In genomic region chr14:71130491-71131179, GRCh38 we compare ENCODE assay signal across 8 cellular contexts.
A peak's percentile ranks its signal among the peaks of the same experiment; 100 is the strongest.
DNase-seq lines count a peak whose midpoint lies in the region; ATAC-seq and TF ChIP-seq lines count a peak whose summit lies in the region.

No MANE protein-coding gene starts in this region.

- TF ChIP-seq POLR2A in esophagus squamous epithelium (IDR thresholded peaks at IDR 0.05), result no peak

- H3K9me3 ChIP-seq in SJSA1 (replicated peaks), result no peaks in the 10 kb centered on the region
- H3K9me3 ChIP-seq in skeletal muscle satellite cell (replicated peaks; ENCODE audit: low read length), result no peaks in the 10 kb centered on the region
- H3K9me3 ChIP-seq in esophagus squamous epithelium, result no peaks in the 10 kb centered on the region

- DNase-seq in activated CD4-positive, CD25-positive, alpha-beta regulatory T cell (lab: John Stamatoyannopoulos, UW), result no peak
- DNase-seq in SJSA1 (ENCODE audit: low read depth in 1 of 2, low spot score in 2 of 2), result peak; percentile 67 to 78
- no peak for DNase-seq in epithelial cell of prostate (ENCODE audit: low read depth, low spot score)
- DNase-seq in NCI-H2081 (lab: John Stamatoyannopoulos, UW), result no peak
- DNase-seq in esophagus squamous epithelium (lab: John Stamatoyannopoulos, UW), result no peak
- no peak for DNase-seq in NCI-H2081 treated with DMSO at 0.1 percent for 48 hours (lab: John Stamatoyannopoulos, UW)

- peak; percentile 17 to 27 for ATAC-seq in activated CD4-positive, CD25-positive, alpha-beta regulatory T cell treated with anti-CD3 and anti-CD28 coated beads, Interleukin-2, amount 50 U/mL, for 24 hours

- no peaks in the 10 kb centered on the region for H3K36me3 ChIP-seq in SJSA1
- no peaks in the 10 kb centered on the region for H3K36me3 ChIP-seq in skeletal muscle satellite cell (ENCODE audit: insufficient read depth, low read length)
- no peaks in the 10 kb centered on the region for H3K36me3 ChIP-seq in esophagus squamous epithelium

- H3K27me3 ChIP-seq in SJSA1 (replicated peaks) (no peaks in the 10 kb centered on the region), skeletal muscle satellite cell (ENCODE audit: control insufficient read depth, insufficient read depth, low read length) (no peaks in the 10 kb centered on the region), esophagus squamous epithelium (no peaks in the 10 kb centered on the region)

- intact Hi-C loops in esophagus squamous epithelium (cut with DNase I), result no loop called here

- H3K4me3 ChIP-seq in SJSA1, result peak overlapping the region; percentile 4; the same call in 1 of the 2 replicates
- H3K4me3 ChIP-seq in skeletal muscle satellite cell (ENCODE audit: low read length), result no peak overlapping the region
- H3K4me3 ChIP-seq in esophagus squamous epithelium, result no peak overlapping the region

- H3K27ac ChIP-seq in SJSA1, result peak overlapping the region; percentile 82
- H3K27ac ChIP-seq in epithelial cell of prostate, result peak overlapping the region; percentile 17
- H3K27ac ChIP-seq in esophagus squamous epithelium, result no peak overlapping the region

- H3K4me2 ChIP-seq in skeletal muscle satellite cell (ENCODE audit: low read length), result peak overlapping the region; percentile 53

- peaks cover 27% of the 10 kb centered on the region for H3K4me1 ChIP-seq in SJSA1 (replicated peaks)
- H3K4me1 ChIP-seq in skeletal muscle satellite cell (ENCODE audit: control insufficient read depth, insufficient read depth, low read length), result peaks cover 15% of the 10 kb centered on the region
- H3K4me1 ChIP-seq in esophagus squamous epithelium, result peaks cover 0 to 9% (median 0%) of the 10 kb centered on the region in 3 donors

- peak overlapping the region; percentile 3 for H3K9ac ChIP-seq in skeletal muscle satellite cell (ENCODE audit: low read depth, low read length)

- WGBS in esophagus squamous epithelium, 2 donors, result 61 to 73% methylated on average over 11 of the region's 11 CpGs

- no peak for TF ChIP-seq CTCF in esophagus squamous epithelium (IDR thresholded peaks at IDR 0.05)

Comparison
In these comparisons a context has a peak if more than half of its experiments do, and no peak if none do; other contexts are left out.
1. DNase-seq: peak in SJSA1 (2 of 2); none in activated CD4-positive, CD25-positive, alpha-beta regulatory T cell (0 of 4), epithelial cell of prostate (single experiment), NCI-H2081 (0 of 2), esophagus squamous epithelium (single experiment) and NCI-H2081 treated with DMSO at 0.1 percent for 48 hours (single experiment).
2. H3K27ac ChIP-seq: peak in SJSA1 (single experiment) and epithelial cell of prostate (single experiment); none in esophagus squamous epithelium (0 of 4).